In genomic region chr14:49633650-49634546, GRCh38 we compare ENCODE assay signal across 1 cellular context.
A peak's percentile ranks its signal among the peaks of the same experiment; 100 is the strongest.
TF ChIP-seq lines count a peak whose summit lies in the region.

No MANE protein-coding gene starts in this region.

TF ChIP-seq in GM12878, 131 proteins besides CTCF, POLR2A, EP300 and RAD21 (continued from another document and continues in another):
- TF ChIP-seq SMAD5 (IDR thresholded peaks at IDR 0.05; ENCODE audit: low read depth): peak; percentile 70
- no peak for TF ChIP-seq PRDM15 (CRISPR knock-in tag; IDR thresholded peaks at IDR 0.05)
- no peak for TF ChIP-seq POLR2AphosphoS2 (IDR thresholded peaks at IDR 0.05; ENCODE audit: low read depth, low read length)
- TF ChIP-seq PBX3 (IDR thresholded peaks at IDR 0.05; ENCODE audit: insufficient replicate concordance, low read depth, low read length): no peak
- no peak; the same call in 1 of the 2 replicates for TF ChIP-seq TCF3 (IDR thresholded peaks at IDR 0.05; ENCODE audit: borderline replicate concordance, insufficient read depth, low read depth, low read length)
- no peak for TF ChIP-seq KAT2A (conservative IDR thresholded peaks at IDR 0.05; ENCODE audit: control insufficient read depth, low read depth, low read length)
- TF ChIP-seq YY1 (IDR thresholded peaks at IDR 0.05; ENCODE audit: low read depth, low read length): peak; percentile 82
- TF ChIP-seq ZNF274 (IDR thresholded peaks at IDR 0.05; ENCODE audit: insufficient read depth, insufficient read length): no peak
- TF ChIP-seq GABPA (IDR thresholded peaks at IDR 0.05; ENCODE audit: low read depth): peak; percentile 74
- TF ChIP-seq NRF1 (conservative IDR thresholded peaks at IDR 0.05; ENCODE audit: low read depth, low read length): no peak
- no peak for TF ChIP-seq ZBTB40 (IDR thresholded peaks at IDR 0.05; ENCODE audit: borderline replicate concordance)
- no peak; the same call in 1 of the 2 replicates for TF ChIP-seq NFXL1 (IDR thresholded peaks at IDR 0.05; ENCODE audit: borderline replicate concordance)
- TF ChIP-seq SMAD1 (IDR thresholded peaks at IDR 0.05; ENCODE audit: low read depth, partially characterized antibody): no peak
- TF ChIP-seq HCFC1 (IDR thresholded peaks at IDR 0.05; ENCODE audit: low read length): no peak; the same call in 1 of the 2 replicates
- TF ChIP-seq SMC3 (IDR thresholded peaks at IDR 0.05; ENCODE audit: borderline replicate concordance, low read length): peak; percentile 66
- no peak; the same call in 1 of the 2 replicates for TF ChIP-seq ZSCAN29 (IDR thresholded peaks at IDR 0.05)
- TF ChIP-seq CREB1 (IDR thresholded peaks at IDR 0.05; ENCODE audit: low read depth): peak; percentile 76; the same call in 1 of the 2 replicates
- peak; percentile 39 for TF ChIP-seq SP1 (IDR thresholded peaks at IDR 0.05; ENCODE audit: low read depth, low read length)
- no peak for TF ChIP-seq RFX5 (IDR thresholded peaks at IDR 0.05; ENCODE audit: low read depth, low read length)
- no peak for TF ChIP-seq YBX1 (IDR thresholded peaks at IDR 0.05)
- peak; percentile 68; the same call in 1 of the 2 replicates for TF ChIP-seq MEF2A (IDR thresholded peaks at IDR 0.05; ENCODE audit: insufficient read depth, low read depth, low read length)
- TF ChIP-seq ZBTB4 (CRISPR knock-in tag; IDR thresholded peaks at IDR 0.05): no peak
- peak; percentile 47 for TF ChIP-seq IRF3 (IDR thresholded peaks at IDR 0.05)
- TF ChIP-seq, protein P1, sequence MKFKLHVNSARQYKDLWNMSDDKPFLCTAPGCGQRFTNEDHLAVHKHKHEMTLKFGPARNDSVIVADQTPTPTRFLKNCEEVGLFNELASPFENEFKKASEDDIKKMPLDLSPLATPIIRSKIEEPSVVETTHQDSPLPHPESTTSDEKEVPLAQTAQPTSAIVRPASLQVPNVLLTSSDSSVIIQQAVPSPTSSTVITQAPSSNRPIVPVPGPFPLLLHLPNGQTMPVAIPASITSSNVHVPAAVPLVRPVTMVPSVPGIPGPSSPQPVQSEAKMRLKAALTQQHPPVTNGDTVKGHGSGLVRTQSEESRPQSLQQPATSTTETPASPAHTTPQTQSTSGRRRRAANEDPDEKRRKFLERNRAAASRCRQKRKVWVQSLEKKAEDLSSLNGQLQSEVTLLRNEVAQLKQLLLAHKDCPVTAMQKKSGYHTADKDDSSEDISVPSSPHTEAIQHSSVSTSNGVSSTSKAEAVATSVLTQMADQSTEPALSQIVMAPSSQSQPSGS (IDR thresholded peaks at IDR 0.05; ENCODE audit: low read length): no peak
- no peak for TF ChIP-seq RBBP5 (conservative IDR thresholded peaks at IDR 0.05)
- peak; percentile 84; the same call in 1 of the 2 replicates for TF ChIP-seq TAF1 (IDR thresholded peaks at IDR 0.05; ENCODE audit: borderline replicate concordance, low read depth, low read length)
- TF ChIP-seq, protein P2, sequence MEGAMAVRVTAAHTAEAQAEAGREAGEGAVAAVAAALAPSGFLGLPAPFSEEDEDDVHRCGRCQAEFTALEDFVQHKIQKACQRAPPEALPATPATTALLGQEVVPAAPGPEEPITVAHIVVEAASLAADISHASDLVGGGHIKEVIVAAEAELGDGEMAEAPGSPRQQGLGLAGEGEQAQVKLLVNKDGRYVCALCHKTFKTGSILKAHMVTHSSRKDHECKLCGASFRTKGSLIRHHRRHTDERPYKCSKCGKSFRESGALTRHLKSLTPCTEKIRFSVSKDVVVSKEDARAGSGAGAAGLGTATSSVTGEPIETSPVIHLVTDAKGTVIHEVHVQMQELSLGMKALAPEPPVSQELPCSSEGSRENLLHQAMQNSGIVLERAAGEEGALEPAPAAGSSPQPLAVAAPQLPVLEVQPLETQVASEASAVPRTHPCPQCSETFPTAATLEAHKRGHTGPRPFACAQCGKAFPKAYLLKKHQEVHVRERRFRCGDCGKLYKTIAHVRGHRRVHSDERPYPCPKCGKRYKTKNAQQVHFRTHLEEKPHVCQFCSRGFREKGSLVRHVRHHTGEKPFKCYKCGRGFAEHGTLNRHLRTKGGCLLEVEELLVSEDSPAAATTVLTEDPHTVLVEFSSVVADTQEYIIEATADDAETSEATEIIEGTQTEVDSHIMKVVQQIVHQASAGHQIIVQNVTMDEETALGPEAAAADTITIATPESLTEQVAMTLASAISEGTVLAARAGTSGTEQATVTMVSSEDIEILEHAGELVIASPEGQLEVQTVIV (IDR thresholded peaks at IDR 0.05; ENCODE audit: borderline replicate concordance, partially characterized antibody): no peak
- no peak for TF ChIP-seq MYB (IDR thresholded peaks at IDR 0.05; ENCODE audit: borderline replicate concordance, low read depth, low read length)
- peak; percentile 94 for TF ChIP-seq ZNF207 (IDR thresholded peaks at IDR 0.05; ENCODE audit: borderline replicate concordance)
- peak; percentile 67; the same call in 1 of the 2 replicates for TF ChIP-seq PAX5 (IDR thresholded peaks at IDR 0.05; ENCODE audit: borderline replicate concordance, low read depth, low read length)
- TF ChIP-seq RUNX3 (IDR thresholded peaks at IDR 0.05; ENCODE audit: low read length): no peak; the same call in none of the 2 replicates
- TF ChIP-seq SMARCA5 (IDR thresholded peaks at IDR 0.05): peak; percentile 91
- TF ChIP-seq CBX3 (IDR thresholded peaks at IDR 0.05; ENCODE audit: borderline replicate concordance, low read depth): no peak
- TF ChIP-seq FOXM1 (IDR thresholded peaks at IDR 0.05; ENCODE audit: low read depth, low read length): no peak
- TF ChIP-seq BCL11A (IDR thresholded peaks at IDR 0.05; ENCODE audit: low read depth, low read length): no peak
- no peak for TF ChIP-seq IRF4 (IDR thresholded peaks at IDR 0.05; ENCODE audit: low read depth, low read length)
- TF ChIP-seq BACH1 (IDR thresholded peaks at IDR 0.05; ENCODE audit: borderline replicate concordance): peak; percentile 98
- TF ChIP-seq RAD51 (IDR thresholded peaks at IDR 0.05): no peak
- TF ChIP-seq JUND (IDR thresholded peaks at IDR 0.05; ENCODE audit: low read depth, low read length): 0 out of 2 replicates have a peak, but pooled peaks have one; percentile 22
- no peak; a peak in 1 of 4 replicates for TF ChIP-seq ETV6 (conservative IDR thresholded peaks at IDR 0.05 in 1 of 2, IDR thresholded peaks at IDR 0.05 in 1 of 2; ENCODE audit: borderline replicate concordance in 1 of 2, low read depth in 1 of 2)
- TF ChIP-seq SUPT20H (IDR thresholded peaks at IDR 0.05; ENCODE audit: borderline replicate concordance, control insufficient read depth, low read depth, low read length): no peak
- TF ChIP-seq ZNF384 (IDR thresholded peaks at IDR 0.05; ENCODE audit: borderline replicate concordance, low read depth, low read length): no peak
- TF ChIP-seq IKZF2 (IDR thresholded peaks at IDR 0.05): no peak; a peak in 2 of 4 replicates
- TF ChIP-seq BRCA1 (IDR thresholded peaks at IDR 0.05; ENCODE audit: low read depth, low read length): no peak
- peak; percentile 74 for TF ChIP-seq RELB (IDR thresholded peaks at IDR 0.05; ENCODE audit: low read depth)
